Comparison of ENCODE assay signal across 11 cellular contexts in genomic region chr4:1021386-1022050, GRCh38. TPM values are rescaled to one million over a fixed set of nuclear protein-coding genes. Genes with fewer than 3 reads are reported as not detected.
A peak's percentile ranks its signal among the peaks of the same experiment; 100 is the strongest.
DNase-seq lines count a peak whose midpoint lies in the region; ATAC-seq and TF ChIP-seq lines count a peak whose summit lies in the region.
"Had no signal": no experiment of that assay in that cellular context is flagged by ENCODE, and none has a peak within 500 bp of the region (broad histone marks: within the 10 kb centered on the region; RNA-seq: fewer than 3 reads in every experiment).

No MANE protein-coding gene starts in this region.

- peaks cover 7% of the 10 kb centered on the region for H3K36me3 Mint-ChIP-seq in activated B cell treated with CpG ODN at 0.5 μM for 24 hours (ENCODE audit: low read depth)

- H3K4me1 Mint-ChIP-seq in activated B cell treated with CpG ODN at 0.5 μM for 24 hours, result peaks cover 32% of the 10 kb centered on the region

- H3K4me3 Mint-ChIP-seq in activated B cell treated with CpG ODN at 0.5 μM for 24 hours, result peak overlapping the region; percentile 56

- H3K27me3 Mint-ChIP-seq in activated B cell treated with CpG ODN at 0.5 μM for 24 hours, result no peaks in the 10 kb centered on the region

- H3K27ac Mint-ChIP-seq in activated B cell treated with CpG ODN at 0.5 μM for 24 hours, result peak overlapping the region; percentile 62

- TF ChIP-seq CTCF in activated B cell treated with CpG ODN at 0.5 μM for 24 hours (IDR thresholded peaks at IDR 0.05), result no peak

- H3K9me3 Mint-ChIP-seq in activated B cell treated with CpG ODN at 0.5 μM for 24 hours, result no peaks in the 10 kb centered on the region

- no peak for TF ChIP-seq POLR2A in GM18505 (IDR thresholded peaks at IDR 0.05; ENCODE audit: borderline replicate concordance, extremely low read depth, insufficient read depth, insufficient read length)

- DNase-seq in activated B cell treated with CpG ODN at 0.5 μM for 24 hours (peak; percentile 57), MV-4-11 (lab: John Stamatoyannopoulos, UW) (no peak), NCI-H1930 (lab: John Stamatoyannopoulos, UW) (no peak)
- no peak for DNase-seq in activated CD4-positive, alpha-beta T cell treated with anti-CD3 and anti-CD28 coated beads for 4 hours
- DNase-seq: C1 segment of cervical spinal cord, lower lobe of right lung, NCI-H2029 had no signal

- POLR2A ChIA-PET in activated B cell treated with CpG ODN at 0.5 μM for 24 hours (lab: Charles Lee), result interaction anchor here (0.7 to 1.4 kb wide), 6 partner anchors 9 to 89 kb away, joined by 3 to 6 read pairs (median 4); partner anchors contain the start of genes GAK and TMEM175

- CTCF ChIA-PET in activated B cell treated with CpG ODN at 0.5 μM for 24 hours (lab: Charles Lee), result no interaction called here

- intact Hi-C loops in activated B cell treated with CpG ODN at 0.5 μM for 24 hours (cut with micrococcal nuclease), result loop anchor here (1.0 kb wide), 2 partner anchors 9 to 48 kb away; partner anchors contain the start of gene DGKQ

- ATAC-seq in GM18505 (IDR thresholded peaks at IDR 0.05; ENCODE audit: unreplicated experiment) (peak; percentile 52), GM21367 (IDR thresholded peaks at IDR 0.05; ENCODE audit: unreplicated experiment) (peak; percentile 50), HG03066 (IDR thresholded peaks at IDR 0.05; ENCODE audit: low read depth, unreplicated experiment) (peak; percentile 80), activated B cell treated with CpG ODN at 0.5 μM for 24 hours (ENCODE audit: low read depth) (peak; percentile 79), GM21390 (IDR thresholded peaks at IDR 0.05; ENCODE audit: unreplicated experiment) (no peak)
- ATAC-seq: lower lobe of right lung had no signal

RNA-seq across cellular contexts. Expression of gene FGFRL1, which starts 10.1 kb away (rescaled TPM):
- total RNA-seq in activated B cell treated with CpG ODN at 0.5 μM for 24 hours, result 4.2 and 5.6 TPM in 2 replicates

RNA-seq across cellular contexts. Expression of gene SLC26A1, which starts 28.3 kb away (rescaled TPM):
- 0.15 TPM in 1 of 2 replicates, not detected in the other for total RNA-seq in activated B cell treated with CpG ODN at 0.5 μM for 24 hours

RNA-seq across cellular contexts. Expression of gene IDUA, which starts 34.7 kb away (rescaled TPM):
- 24.7 and 32.9 TPM in 2 replicates for total RNA-seq in activated B cell treated with CpG ODN at 0.5 μM for 24 hours

RNA-seq across cellular contexts. Expression of gene DGKQ, which starts 48.1 kb away (rescaled TPM):
- 16.3 and 16.4 TPM in 2 replicates for total RNA-seq in activated B cell treated with CpG ODN at 0.5 μM for 24 hours
